Comparison of ENCODE assay signal across 19 cellular contexts in genomic region chr9:128593856-128594255, GRCh38. TPM values are rescaled to one million over a fixed set of nuclear protein-coding genes. Genes with fewer than 3 reads are reported as not detected.
DNase-seq lines count a peak whose midpoint lies in the region; ATAC-seq, FAIRE-seq and TF ChIP-seq lines count a peak whose summit lies in the region.
"Had no signal": no experiment of that assay in that cellular context is flagged by ENCODE, and none has a peak within 500 bp of the region (broad histone marks: within the 10 kb centered on the region; RNA-seq: fewer than 3 reads in every experiment).

No MANE protein-coding gene starts in this region.

- no peak for DNase-seq in activated CD4-positive, alpha-beta T cell treated with anti-CD3 and anti-CD28 coated beads for 36 hours
- no peak for DNase-seq in activated CD4-positive, alpha-beta T cell treated with anti-CD3 and anti-CD28 coated beads for 1 hour
- DNase-seq in CD4-positive, CD25-positive, alpha-beta regulatory T cell: no peak
- DNase-seq in WTC11 (ENCODE audit: low spot score) (no peak), endothelial cell of umbilical vein (ENCODE audit: low read depth, low spot score) (no peak), HAP-1 (ENCODE audit: low spot score in 2 of 2) (no peak), omental fat pad (ENCODE audit: low spot score) (no peak)
- DNase-seq: AML-193; Calu3; CD8-positive, alpha-beta T cell; DMS79 treated with DMSO at 0.1 percent for 48 hours; GF-D8; HCEC 1CT; IMR-90 had no signal

- CTCF ChIA-PET in activated CD4-positive, alpha-beta T cell treated with anti-CD3 and anti-CD28 coated beads for 36 hours (lab: Charles Lee): interaction anchor here (1.0 kb wide), 1 partner anchor 49 kb away, joined by 3 read pairs; no protein-coding TSS in a partner anchor
- CTCF ChIA-PET in WTC11 (lab: Charles Lee): no interaction called here
- CTCF ChIA-PET in endothelial cell of umbilical vein (lab: Charles Lee): no interaction called here

- TF ChIP-seq POLR2A in endothelial cell of umbilical vein (IDR thresholded peaks at IDR 0.05; ENCODE audit: low read depth, low read length): no peak

- no peak overlapping the region for H3K9ac ChIP-seq in endothelial cell of umbilical vein (replicated peaks; ENCODE audit: extremely low read depth, insufficient read depth, low read length)

- H3K4me1 Mint-ChIP-seq in activated CD4-positive, alpha-beta T cell treated with anti-CD3 and anti-CD28 coated beads for 36 hours: peaks cover 2% of the 10 kb centered on the region
- peaks cover 0 to 4% (median 0%) of the 10 kb centered on the region in 4 donors for H3K4me1 Mint-ChIP-seq in CD4-positive, CD25-positive, alpha-beta regulatory T cell
- H3K4me1 Mint-ChIP-seq in WTC11: no peaks in the 10 kb centered on the region

- no peaks in the 10 kb centered on the region for H4K20me1 ChIP-seq in endothelial cell of umbilical vein (replicated peaks; ENCODE audit: control insufficient read depth, extremely low read depth, insufficient read depth, low read length)

- no peaks in the 10 kb centered on the region for H3K9me3 ChIP-seq in CD4-positive, CD25-positive, alpha-beta regulatory T cell (ENCODE audit: control insufficient read depth in 2 of 2, low read length in 2 of 2)
- no peaks in the 10 kb centered on the region for H3K9me3 ChIP-seq in endothelial cell of umbilical vein (replicated peaks; ENCODE audit: control insufficient read depth, insufficient read depth, low read length)
- no peaks in the 10 kb centered on the region for H3K9me3 ChIP-seq in HAP-1
- H3K9me3 ChIP-seq: A549 had no signal

- no peak overlapping the region for H3K4me3 ChIP-seq in CD4-positive, CD25-positive, alpha-beta regulatory T cell (ENCODE audit: low read depth, low read length)
- no peak overlapping the region for H3K4me3 ChIP-seq in endothelial cell of umbilical vein (replicated peaks in 1 of 3; ENCODE audit: insufficient read depth in 1 of 3, low read depth in 1 of 3, low read length in 3 of 3)
- no peak overlapping the region for H3K4me3 ChIP-seq in HAP-1
- H3K4me3 ChIP-seq: A549 had no signal

- no peak overlapping the region for H3K27ac ChIP-seq in CD4-positive, CD25-positive, alpha-beta regulatory T cell (ENCODE audit: insufficient read depth, low read length, poor library complexity, severe bottlenecking)
- no peak overlapping the region for H3K27ac ChIP-seq in endothelial cell of umbilical vein (ENCODE audit: insufficient read depth, low read depth, low read length)
- H3K27ac ChIP-seq: 22Rv1, A549, C4-2B had no signal

- no peak overlapping the region for H2AFZ ChIP-seq in endothelial cell of umbilical vein (ENCODE audit: low read depth, low read length)

- no peak overlapping the region for H3K4me3 Mint-ChIP-seq in activated CD4-positive, alpha-beta T cell treated with anti-CD3 and anti-CD28 coated beads for 36 hours
- no peak overlapping the region for H3K4me3 Mint-ChIP-seq in CD4-positive, CD25-positive, alpha-beta regulatory T cell
- no peak overlapping the region for H3K4me3 Mint-ChIP-seq in WTC11
- H3K4me3 Mint-ChIP-seq: CD8-positive, alpha-beta T cell had no signal

- ATAC-seq in activated CD4-positive, alpha-beta T cell treated with anti-CD3 and anti-CD28 coated beads for 36 hours: no peak
- ATAC-seq in CD4-positive, CD25-positive, alpha-beta regulatory T cell (ENCODE audit: low read depth in 2 of 2): no peak
- ATAC-seq in WTC11 (no peak), GM19463 (IDR thresholded peaks at IDR 0.05; ENCODE audit: unreplicated experiment) (no peak), omental fat pad (ENCODE audit: low FRiP score) (no peak)
- ATAC-seq: A549; CD8-positive, alpha-beta T cell had no signal

- no peak overlapping the region for H3K4me2 ChIP-seq in endothelial cell of umbilical vein (ENCODE audit: insufficient read depth, low read length)
- H3K4me2 ChIP-seq: A549 had no signal

- POLR2A ChIA-PET in activated CD4-positive, alpha-beta T cell treated with anti-CD3 and anti-CD28 coated beads for 36 hours (lab: Charles Lee): no interaction called here
- POLR2A ChIA-PET in WTC11 (lab: Charles Lee) (no interaction called here), endothelial cell of umbilical vein (lab: Charles Lee) (interaction anchor here (1.0 kb wide), 1 partner anchor 16 kb away, joined by 3 read pairs; no protein-coding TSS in a partner anchor)

- TF ChIP-seq CTCF in WTC11 (IDR thresholded peaks at IDR 0.05) (no peak), endothelial cell of umbilical vein (IDR thresholded peaks at IDR 0.05; ENCODE audit: extremely low read depth in 1 of 2, insufficient read depth in 1 of 2, low read depth in 1 of 2, low read length in 2 of 2) (no peak), omental fat pad (IDR thresholded peaks at IDR 0.05) (no peak)

- no peaks in the 10 kb centered on the region for H3K9me3 Mint-ChIP-seq in activated CD4-positive, alpha-beta T cell treated with anti-CD3 and anti-CD28 coated beads for 36 hours (ENCODE audit: low read depth)
- no peaks in the 10 kb centered on the region for H3K9me3 Mint-ChIP-seq in CD4-positive, CD25-positive, alpha-beta regulatory T cell
- no peaks in the 10 kb centered on the region for H3K9me3 Mint-ChIP-seq in WTC11
- H3K9me3 Mint-ChIP-seq: CD8-positive, alpha-beta T cell had no signal

- in situ Hi-C loops in HAP-1 (cut with MboI; ENCODE audit: low sequenced_read_pairs): no loop called here

- peaks cover 52% of the 10 kb centered on the region for H3K36me3 Mint-ChIP-seq in activated CD4-positive, alpha-beta T cell treated with anti-CD3 and anti-CD28 coated beads for 36 hours (ENCODE audit: low read depth)
- peaks cover 37% of the 10 kb centered on the region for H3K36me3 Mint-ChIP-seq in CD4-positive, CD25-positive, alpha-beta regulatory T cell
- peaks cover 73% of the 10 kb centered on the region for H3K36me3 Mint-ChIP-seq in WTC11

- H3K27me3 ChIP-seq in CD4-positive, CD25-positive, alpha-beta regulatory T cell (ENCODE audit: control insufficient read depth, insufficient read depth, low read length): no peaks in the 10 kb centered on the region
- H3K27me3 ChIP-seq in endothelial cell of umbilical vein (ENCODE audit: control insufficient read depth in 2 of 2, insufficient read depth in 2 of 2, low read length in 2 of 2) (no peaks in the 10 kb centered on the region), HAP-1 (ENCODE audit: low read depth) (no peaks in the 10 kb centered on the region)

- H3K27me3 Mint-ChIP-seq in activated CD4-positive, alpha-beta T cell treated with anti-CD3 and anti-CD28 coated beads for 36 hours: no peaks in the 10 kb centered on the region
- H3K27me3 Mint-ChIP-seq in CD4-positive, CD25-positive, alpha-beta regulatory T cell: no peaks in the 10 kb centered on the region
- no peaks in the 10 kb centered on the region for H3K27me3 Mint-ChIP-seq in WTC11 (ENCODE audit: low read depth)

- H3K27ac Mint-ChIP-seq in activated CD4-positive, alpha-beta T cell treated with anti-CD3 and anti-CD28 coated beads for 36 hours: peak overlapping the region; percentile 47
- peak overlapping the region in 2 of 3 donors; percentile 10 to 43 for H3K27ac Mint-ChIP-seq in CD4-positive, CD25-positive, alpha-beta regulatory T cell
- peak overlapping the region; percentile 58; the same call in 1 of the 2 replicates for H3K27ac Mint-ChIP-seq in WTC11
- H3K27ac Mint-ChIP-seq: CD8-positive, alpha-beta T cell had no signal

- H3K79me2 ChIP-seq in endothelial cell of umbilical vein (ENCODE audit: control insufficient read depth, insufficient read depth, low read length): no peaks in the 10 kb centered on the region

- intact Hi-C loops in activated CD4-positive, alpha-beta T cell treated with anti-CD3 and anti-CD28 coated beads for 36 hours (cut with DNase I, micrococcal nuclease): loop anchor here in 1 of 2 experiments (10.0 kb wide), 1 partner anchor 299 kb away; no protein-coding TSS in a partner anchor
- intact Hi-C loops in endothelial cell of umbilical vein (cut with micrococcal nuclease): no loop called here

- BruUV-seq in endothelial cell of umbilical vein (replicated peaks; lab: Mats Ljungman, UMichigan): no TSS peak

- H3K36me3 ChIP-seq in CD4-positive, CD25-positive, alpha-beta regulatory T cell (ENCODE audit: control insufficient read depth, insufficient read depth, low read length): peaks cover 89% of the 10 kb centered on the region
- H3K36me3 ChIP-seq in endothelial cell of umbilical vein (ENCODE audit: control insufficient read depth in 2 of 2, extremely low read depth in 1 of 2, insufficient read depth in 2 of 2, low read length in 2 of 2): peaks cover 26 to 68% of the 10 kb centered on the region in 2 experiments
- peaks cover 79% of the 10 kb centered on the region for H3K36me3 ChIP-seq in HAP-1 (replicated peaks)

- FAIRE-seq in endothelial cell of umbilical vein (lab: Jason Lieb, UNC): peak; percentile 40
- FAIRE-seq: A549, H1 had no signal

- dilution Hi-C loops in endothelial cell of umbilical vein (cut with MboI; ENCODE audit: extremely low pct_ligation_motif_present, low sequenced_read_pairs): no loop called here

- H3K9me1 ChIP-seq in endothelial cell of umbilical vein (replicated peaks; ENCODE audit: control insufficient read depth, extremely low read depth, insufficient read depth, low read length): no peaks in the 10 kb centered on the region

- no peaks in the 10 kb centered on the region for H3K4me1 ChIP-seq in CD4-positive, CD25-positive, alpha-beta regulatory T cell (ENCODE audit: control insufficient read depth, insufficient read depth, low read length, poor library complexity, severe bottlenecking)
- H3K4me1 ChIP-seq in endothelial cell of umbilical vein (ENCODE audit: control insufficient read depth, extremely low read depth, insufficient read depth, low read length) (no peaks in the 10 kb centered on the region), HAP-1 (no peaks in the 10 kb centered on the region)
- H3K4me1 ChIP-seq: A549 had no signal

TF ChIP-seq in WTC11, 78 proteins besides CTCF, POLR2A, EP300 and RAD21 (continues in another document):
- no peak for TF ChIP-seq ZNF138 (CRISPR knock-in tag; conservative IDR thresholded peaks at IDR 0.05)

TF ChIP-seq in endothelial cell of umbilical vein, 7 proteins besides CTCF, POLR2A, EP300 and RAD21 (continues in another document):
- no peak for TF ChIP-seq FOS (IDR thresholded peaks at IDR 0.05; ENCODE audit: borderline replicate concordance, insufficient read depth, low read length)

RNA-seq across cellular contexts. Expression of gene SPTAN1, which starts 41.5 kb away (rescaled TPM):
- 100 to 1,000 TPM; 192 to 269 TPM for total RNA-seq in activated CD4-positive, alpha-beta T cell treated with anti-CD3 and anti-CD28 coated beads for 36 hours
- 769 TPM for total RNA-seq in CD4-positive, CD25-positive, alpha-beta regulatory T cell
- 10 to 100 TPM; 79.8 to 86.2 (median 83.2) TPM for polyA plus RNA-seq in CD4-positive, CD25-positive, alpha-beta regulatory T cell
- total RNA-seq in WTC11 (2021): 213 to 255 TPM (median 224 TPM) in 3 replicates
- total RNA-seq in endothelial cell of umbilical vein: 478 and 502 TPM in 2 replicates
- polyA plus RNA-seq in endothelial cell of umbilical vein: 408 and 487 TPM in 2 replicates
- polyA plus RNA-seq in endothelial cell of umbilical vein (2011; cell fraction: cytosol; rRNA removed): 284 and 296 TPM in 2 replicates
- polyA plus RNA-seq in endothelial cell of umbilical vein (2011; cell fraction: nucleus; rRNA removed): 1,491 and 2,052 TPM in 2 replicates
- polyA plus RNA-seq in endothelial cell of umbilical vein (2012): 314 and 340 TPM in 2 replicates
- polyA minus RNA-seq in endothelial cell of umbilical vein: 1,082 and 1,224 TPM in 2 replicates
- polyA minus RNA-seq in endothelial cell of umbilical vein (2011; cell fraction: cytosol; rRNA and poly(A)+ RNA removed): 173 TPM
- polyA minus RNA-seq in endothelial cell of umbilical vein (2011; cell fraction: nucleus; rRNA and poly(A)+ RNA removed): 1,144 and 1,213 TPM in 2 replicates
- 100 to 1,000 TPM; 231 to 381 (median 300) TPM for total RNA-seq in omental fat pad
